ENCODE assay signal across 2 cellular contexts in the genomic region with DNA sequence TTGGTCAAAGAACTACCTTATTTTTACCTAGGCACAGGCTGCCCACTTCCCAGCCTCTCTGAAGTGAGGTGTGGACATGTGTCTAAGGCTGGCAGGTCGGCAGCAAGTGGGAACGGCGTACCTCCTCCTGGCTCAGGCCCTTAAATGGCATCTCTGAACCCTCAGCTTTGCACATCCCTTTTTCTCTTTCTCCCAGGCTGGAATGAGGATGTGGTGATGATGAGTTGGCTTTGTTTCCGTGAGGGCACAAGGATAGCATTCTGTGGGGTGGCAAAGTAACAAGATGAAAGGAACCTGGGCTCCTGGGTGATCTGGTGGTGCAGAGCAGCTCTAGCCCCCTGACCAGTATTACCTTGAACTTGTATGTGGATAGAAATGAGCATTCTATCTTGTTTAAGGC.
TF ChIP-seq lines count a peak whose summit lies in the region.

No MANE protein-coding gene starts in this region.

TF ChIP-seq in liver, 16 proteins besides CTCF, POLR2A, EP300 and RAD21:
- no peak for TF ChIP-seq TAF1 (conservative IDR thresholded peaks at IDR 0.05)
- TF ChIP-seq RXRA (IDR thresholded peaks at IDR 0.05), result no peak
- TF ChIP-seq ZBTB33 (IDR thresholded peaks at IDR 0.05), result no peak
- TF ChIP-seq GABPA (IDR thresholded peaks at IDR 0.05 in 1 of 2, conservative IDR thresholded peaks at IDR 0.05 in 1 of 2), result no peak
- TF ChIP-seq HNF4A (conservative IDR thresholded peaks at IDR 0.05), result no peak
- TF ChIP-seq, protein P1, sequence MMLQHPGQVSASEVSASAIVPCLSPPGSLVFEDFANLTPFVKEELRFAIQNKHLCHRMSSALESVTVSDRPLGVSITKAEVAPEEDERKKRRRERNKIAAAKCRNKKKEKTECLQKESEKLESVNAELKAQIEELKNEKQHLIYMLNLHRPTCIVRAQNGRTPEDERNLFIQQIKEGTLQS (IDR thresholded peaks at IDR 0.05), result no peak
- no peak for TF ChIP-seq REST (IDR thresholded peaks at IDR 0.05)
- TF ChIP-seq FOXA2 (IDR thresholded peaks at IDR 0.05), result no peak
- TF ChIP-seq FOXA1 (IDR thresholded peaks at IDR 0.05), result no peak
- TF ChIP-seq, protein P2, sequence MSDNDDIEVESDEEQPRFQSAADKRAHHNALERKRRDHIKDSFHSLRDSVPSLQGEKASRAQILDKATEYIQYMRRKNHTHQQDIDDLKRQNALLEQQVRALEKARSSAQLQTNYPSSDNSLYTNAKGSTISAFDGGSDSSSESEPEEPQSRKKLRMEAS (IDR thresholded peaks at IDR 0.05), result no peak
- TF ChIP-seq YY1 (IDR thresholded peaks at IDR 0.05), result no peak
- no peak for TF ChIP-seq NR2F2 (IDR thresholded peaks at IDR 0.05)

TF ChIP-seq in HepG2, 621 proteins besides CTCF, POLR2A, EP300 and RAD21:
- TF ChIP-seq ZNF615 (CRISPR knock-in tag; IDR thresholded peaks at IDR 0.05; ENCODE audit: borderline replicate concordance) (no peak), MED1 (CRISPR knock-in tag; IDR thresholded peaks at IDR 0.05) (no peak), ZBTB8A (CRISPR knock-in tag; IDR thresholded peaks at IDR 0.05; ENCODE audit: borderline replicate concordance, low read depth) (no peak), ZMYM3 (CRISPR knock-in tag; IDR thresholded peaks at IDR 0.05) (no peak), U2AF1 (optimal IDR thresholded peaks at IDR 0.05; ENCODE audit: low read depth, low read length) (no peak), XRCC5 (optimal IDR thresholded peaks at IDR 0.05; ENCODE audit: low read length) (no peak), ZFP41 (CRISPR knock-in tag; IDR thresholded peaks at IDR 0.05; ENCODE audit: borderline replicate concordance) (no peak), JUND (CRISPR knock-in tag; IDR thresholded peaks at IDR 0.05) (no peak), ZNF780A (CRISPR knock-in tag; IDR thresholded peaks at IDR 0.05) (no peak)
- TF ChIP-seq, protein P3, sequence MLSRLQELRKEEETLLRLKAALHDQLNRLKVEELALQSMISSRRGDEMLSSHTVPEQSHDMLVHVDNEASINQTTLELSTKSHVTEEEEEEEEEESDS (CRISPR knock-in tag; IDR thresholded peaks at IDR 0.05; ENCODE audit: borderline replicate concordance), result no peak
